Comparison of ENCODE assay signal across 8 cellular contexts in the genomic region with DNA sequence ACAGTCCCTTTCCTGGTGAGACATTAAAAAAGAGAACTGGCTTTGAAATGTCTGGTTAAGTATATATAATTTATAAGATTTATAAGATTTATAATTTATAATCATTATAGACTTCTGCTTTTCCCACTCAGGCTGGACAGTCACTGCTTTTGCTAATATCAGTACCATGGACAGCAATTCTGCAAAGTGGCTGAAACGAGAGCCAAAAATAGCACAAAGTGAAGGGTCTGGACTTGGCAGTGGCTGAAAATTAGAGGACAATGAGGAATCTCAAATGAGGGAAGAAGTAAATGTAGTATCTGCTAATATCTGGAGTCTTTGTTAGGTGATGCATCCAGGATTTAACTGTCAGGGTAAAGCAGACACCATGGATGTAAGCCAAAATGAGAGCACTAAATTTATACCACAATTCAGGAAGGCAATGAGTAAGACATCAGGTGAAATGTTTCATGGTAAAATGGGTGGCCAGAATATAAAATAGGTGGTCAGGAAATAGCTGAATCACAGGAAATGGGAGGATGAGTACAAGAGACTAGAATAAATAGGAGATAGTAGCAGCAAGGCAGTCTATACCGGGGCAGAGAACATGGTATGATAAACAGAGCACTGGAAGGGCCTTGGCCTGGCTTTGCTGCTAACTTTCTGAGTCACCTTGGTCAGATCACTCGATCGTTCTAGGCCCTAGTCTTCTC. TPM values are rescaled to one million over a fixed set of nuclear protein-coding genes. Genes with fewer than 3 reads are reported as not detected.
A peak's percentile ranks its signal among the peaks of the same experiment; 100 is the strongest.
DNase-seq lines count a peak whose midpoint lies in the region; FAIRE-seq and TF ChIP-seq lines count a peak whose summit lies in the region.
"Had no signal": no experiment of that assay in that cellular context is flagged by ENCODE, and none has a peak within 500 bp of the region (broad histone marks: within the 10 kb centered on the region; RNA-seq: fewer than 3 reads in every experiment).

No MANE protein-coding gene starts in this region.

- DNase-seq in HEK293T (ENCODE audit: extremely low spot score) (peak; percentile 12), erythroblast (lab: John Stamatoyannopoulos, UW) (peak; percentile 32 to 45), small intestine (peak; percentile 35), adrenal gland (no peak), NCI-H510A treated with DMSO at 0.1 percent for 48 hours (lab: John Stamatoyannopoulos, UW) (no peak)
- DNase-seq in stimulated activated naive CD4-positive, alpha-beta T cell (lab: John Stamatoyannopoulos, UW): no peak

- H3K9me3 ChIP-seq in small intestine (ENCODE audit: control insufficient read depth, low read depth): no peaks in the 10 kb centered on the region
- H3K9me3 ChIP-seq in adrenal gland (replicated peaks in 1 of 3): no peaks in the 10 kb centered on the region

- no peaks in the 10 kb centered on the region for H3K27me3 ChIP-seq in small intestine (ENCODE audit: control insufficient read depth in 2 of 2, insufficient read depth in 2 of 2, low read length in 2 of 2)
- H3K27me3 ChIP-seq in adrenal gland: no peaks in the 10 kb centered on the region

- TF ChIP-seq POLR2A in erythroblast (IDR thresholded peaks at IDR 0.05; ENCODE audit: low read length) (no peak), adrenal gland (IDR thresholded peaks at IDR 0.05) (no peak)

- no peaks in the 10 kb centered on the region for H3K4me1 ChIP-seq in small intestine (ENCODE audit: control insufficient read depth in 2 of 2, insufficient read depth in 1 of 2, low read depth in 1 of 2, low read length in 1 of 2)
- no peaks in the 10 kb centered on the region for H3K4me1 ChIP-seq in adrenal gland (replicated peaks in 1 of 2)

- H3K27ac ChIP-seq in small intestine (ENCODE audit: low read depth in 1 of 2, low read length in 1 of 2) (no peak overlapping the region), adrenal gland (no peak overlapping the region)

- CTCF ChIA-PET in HEK293T (lab: Yijun Ruan, JAX): no interaction called here

- H3K36me3 ChIP-seq in small intestine (ENCODE audit: control insufficient read depth in 2 of 2, insufficient read depth in 2 of 2, low read length in 2 of 2): no peaks in the 10 kb centered on the region
- no peaks in the 10 kb centered on the region for H3K36me3 ChIP-seq in adrenal gland (replicated peaks in 1 of 2)

- H3K4me3 ChIP-seq in small intestine (ENCODE audit: low read depth in 1 of 2, low read length in 2 of 2): no peak overlapping the region
- no peak overlapping the region for H3K4me3 ChIP-seq in adrenal gland

- no peak for TF ChIP-seq CTCF in adrenal gland (IDR thresholded peaks at IDR 0.05)

- intact Hi-C loops in adrenal gland (cut with DNase I): no loop called here

- POLR2A ChIA-PET in HEK293T (lab: Yijun Ruan, JAX): interaction anchor here (0.6 kb wide), 1 partner anchor 13 kb away, joined by 3 read pairs; no protein-coding TSS in a partner anchor

- WGBS in small intestine, 3 donors: 62 to 65% (median 62%) methylated on average over 4 of the region's 4 CpGs
- 49 to 56% (median 51%) methylated on average over 4 of the region's 4 CpGs for WGBS in adrenal gland, 4 donors

- no peak for FAIRE-seq in small intestine (lab: Jason Lieb, UNC)

TF ChIP-seq in HEK293T, 16 proteins besides CTCF, POLR2A, EP300 and RAD21:
- TF ChIP-seq FOXA1 (IDR thresholded peaks at IDR 0.05) (no peak), HDGF (IDR thresholded peaks at IDR 0.05; ENCODE audit: borderline replicate concordance) (no peak), BHLHE40 (IDR thresholded peaks at IDR 0.05; ENCODE audit: borderline replicate concordance) (no peak), LEF1 (IDR thresholded peaks at IDR 0.05; ENCODE audit: borderline replicate concordance) (no peak), SUZ12 (IDR thresholded peaks at IDR 0.05) (no peak), NFRKB (IDR thresholded peaks at IDR 0.05) (no peak), CTBP1 (IDR thresholded peaks at IDR 0.05; ENCODE audit: borderline replicate concordance) (no peak)

TF ChIP-seq in PFSK-1, 5 proteins besides CTCF, POLR2A, EP300 and RAD21:
- TF ChIP-seq POLR2AphosphoS5 (IDR thresholded peaks at IDR 0.05; ENCODE audit: low read depth, low read length) (no peak), FOXP2 (optimal IDR thresholded peaks at IDR 0.05; ENCODE audit: borderline replicate concordance, extremely low read depth, extremely low read length, insufficient read depth) (no peak), TAF1 (IDR thresholded peaks at IDR 0.05; ENCODE audit: borderline replicate concordance, insufficient read depth, low read length) (no peak), SIN3A (IDR thresholded peaks at IDR 0.05; ENCODE audit: borderline replicate concordance, insufficient read depth, low read length) (peak; percentile 84; the same call in 1 of the 2 replicates), REST (IDR thresholded peaks at IDR 0.05; ENCODE audit: insufficient read depth in 1 of 2, low read depth in 2 of 2, low read length in 2 of 2) (peak; percentile 89 to 98)

RNA-seq across cellular contexts. Expression of gene BOD1L2, which starts 39.6 kb away (rescaled TPM):
- polyA plus RNA-seq in PFSK-1 (2012; ENCODE audit: insufficient read length, low read depth): not detected
- polyA plus RNA-seq in small intestine (not detected), adrenal gland (not detected)
- not detected for total RNA-seq in adrenal gland
- total RNA-seq: activated naive CD4-positive, alpha-beta T cell treated with anti-CD3 and anti-CD28 coated beads, Interleukin-2, amount 50 U/mL, for 72 hours had no signal

Comparison
In these comparisons a context has a peak if more than half of its experiments do, and no peak if none do; other contexts are left out.
1. DNase-seq: peak in HEK293T (single experiment), erythroblast (2 of 2) and small intestine (single experiment); none in adrenal gland (0 of 7), NCI-H510A treated with DMSO at 0.1 percent for 48 hours (single experiment) and stimulated activated naive CD4-positive, alpha-beta T cell (0 of 6).